21 cellular contexts compared by ENCODE assay signal in genomic region chr6:112622036-112622435, GRCh38.
"Had no signal": no experiment of that assay in that cellular context is flagged by ENCODE, and none has a peak within 500 bp of the region (broad histone marks: within the 10 kb centered on the region; RNA-seq: fewer than 3 reads in every experiment).

No MANE protein-coding gene starts in this region.

- H3K36me3 Mint-ChIP-seq: activated CD8-positive, alpha-beta memory T cell treated with anti-CD3 and anti-CD28 coated beads, Interleukin-2, amount 10 ng/mL, durations not matched to agents 7 days and 5 days; activated naive CD4-positive, alpha-beta T cell treated with anti-CD3 and anti-CD28 coated beads, Interleukin-2, amount 10 ng/mL, durations not matched to agents 7 days and 5 days; type B pancreatic cell had no signal

- H3K9me3 ChIP-seq: heart left ventricle, thoracic aorta, vagina had no signal

- H3K27me3 Mint-ChIP-seq: activated CD4-positive, alpha-beta T cell treated with anti-CD3 and anti-CD28 coated beads, Interleukin-2, amount 10 ng/mL, durations not matched to agents 7 days and 5 days; activated CD8-positive, alpha-beta memory T cell treated with anti-CD3 and anti-CD28 coated beads, Interleukin-2, amount 10 ng/mL, durations not matched to agents 7 days and 5 days; activated CD8-positive, alpha-beta T cell treated with anti-CD3 and anti-CD28 coated beads for 36 hours; activated naive CD4-positive, alpha-beta T cell treated with anti-CD3 and anti-CD28 coated beads, Interleukin-2, amount 10 ng/mL, durations not matched to agents 7 days and 5 days; type B pancreatic cell had no signal

- H3K4me1 Mint-ChIP-seq: activated CD4-positive, alpha-beta T cell treated with anti-CD3 and anti-CD28 coated beads, Interleukin-2, amount 10 ng/mL, durations not matched to agents 7 days and 5 days; activated CD8-positive, alpha-beta memory T cell treated with anti-CD3 and anti-CD28 coated beads, Interleukin-2, amount 10 ng/mL, durations not matched to agents 7 days and 5 days; activated naive CD4-positive, alpha-beta T cell treated with anti-CD3 and anti-CD28 coated beads, Interleukin-2, amount 10 ng/mL, durations not matched to agents 7 days and 5 days had no signal

- H3K4me3 ChIP-seq: heart left ventricle, thoracic aorta, vagina had no signal

- ATAC-seq: activated CD8-positive, alpha-beta memory T cell treated with anti-CD3 and anti-CD28 coated beads, Interleukin-2, amount 10 ng/mL, durations not matched to agents 7 days and 5 days; activated CD8-positive, alpha-beta T cell treated with anti-CD3 and anti-CD28 coated beads for 36 hours; heart left ventricle; left cardiac atrium; sciatic nerve had no signal

- H3K27ac Mint-ChIP-seq: activated CD4-positive, alpha-beta T cell treated with anti-CD3 and anti-CD28 coated beads, Interleukin-2, amount 10 ng/mL, durations not matched to agents 7 days and 5 days; activated CD8-positive, alpha-beta memory T cell treated with anti-CD3 and anti-CD28 coated beads, Interleukin-2, amount 10 ng/mL, durations not matched to agents 7 days and 5 days; activated CD8-positive, alpha-beta T cell treated with anti-CD3 and anti-CD28 coated beads for 36 hours; activated naive CD4-positive, alpha-beta T cell treated with anti-CD3 and anti-CD28 coated beads, Interleukin-2, amount 10 ng/mL, durations not matched to agents 7 days and 5 days; nephron; type B pancreatic cell had no signal

- H3K9me3 Mint-ChIP-seq: activated CD4-positive, alpha-beta T cell treated with anti-CD3 and anti-CD28 coated beads, Interleukin-2, amount 10 ng/mL, durations not matched to agents 7 days and 5 days; activated CD8-positive, alpha-beta T cell treated with anti-CD3 and anti-CD28 coated beads for 36 hours; nephron; type B pancreatic cell had no signal

- H3K27ac ChIP-seq: heart left ventricle, thoracic aorta, vagina had no signal

- DNase-seq: activated CD4-positive, alpha-beta T cell treated with anti-CD3 and anti-CD28 coated beads, Interleukin-2, amount 10 ng/mL, durations not matched to agents 7 days and 5 days; activated CD8-positive, alpha-beta memory T cell treated with anti-CD3 and anti-CD28 coated beads, Interleukin-2, amount 10 ng/mL, durations not matched to agents 7 days and 5 days; activated CD8-positive, alpha-beta T cell treated with anti-CD3 and anti-CD28 coated beads for 36 hours; activated effector memory CD4-positive, alpha-beta T cell treated with anti-CD3 and anti-CD28 coated beads, Interleukin-2, amount 50 U/mL, for 16 hours; activated naive CD4-positive, alpha-beta T cell treated with anti-CD3 and anti-CD28 coated beads, Interleukin-2, amount 10 ng/mL, durations not matched to agents 7 days and 5 days; activated T-cell treated with anti-CD3 and anti-CD28 coated beads for 4 hours; aorta; central memory CD4-positive, alpha-beta T cell; effector memory CD4-positive, alpha-beta T cell; heart left ventricle; islet precursor cell; left cardiac atrium; posterior cingulate gyrus; stimulated activated CD4-positive, alpha-beta T cell treated with anti-CD3 and anti-CD28 coated beads, Interleukin-2, amount 100 ng/mL, for 48 hours; stimulated activated CD8-positive, alpha-beta memory T cell treated with anti-CD3 and anti-CD28 coated beads, Interleukin-4, amount 100 ng/mL, for 48 hours; stimulated activated naive CD4-positive, alpha-beta T cell had no signal

- H3K36me3 ChIP-seq: heart left ventricle, thoracic aorta, vagina had no signal

- H3K4me3 Mint-ChIP-seq: activated CD4-positive, alpha-beta T cell treated with anti-CD3 and anti-CD28 coated beads, Interleukin-2, amount 10 ng/mL, durations not matched to agents 7 days and 5 days; activated CD8-positive, alpha-beta memory T cell treated with anti-CD3 and anti-CD28 coated beads, Interleukin-2, amount 10 ng/mL, durations not matched to agents 7 days and 5 days; activated CD8-positive, alpha-beta T cell treated with anti-CD3 and anti-CD28 coated beads for 36 hours; activated naive CD4-positive, alpha-beta T cell treated with anti-CD3 and anti-CD28 coated beads, Interleukin-2, amount 10 ng/mL, durations not matched to agents 7 days and 5 days; nephron; type B pancreatic cell had no signal
